In the genomic region with DNA sequence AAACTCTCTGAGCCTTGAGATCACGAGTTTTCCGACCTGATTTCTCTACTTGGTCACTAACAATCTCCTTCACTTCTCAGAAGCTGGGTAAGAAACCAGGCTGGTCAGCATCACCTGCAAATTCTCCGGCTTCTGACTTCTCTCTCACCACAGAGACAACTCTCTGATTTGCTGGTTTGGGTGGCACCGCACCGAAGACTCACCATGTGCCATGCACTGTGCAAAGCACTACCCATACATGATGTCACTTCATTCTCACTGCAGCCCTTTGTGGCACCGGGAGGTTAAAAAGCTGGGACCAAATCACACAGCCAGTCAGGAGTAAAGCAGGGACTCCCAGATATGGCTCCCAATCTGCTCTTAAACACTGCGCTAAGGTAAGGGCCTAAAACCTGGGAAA, we compare ENCODE assay signal across 1 cellular context.
TF ChIP-seq lines count a peak whose summit lies in the region.

No MANE protein-coding gene starts in this region.

TF ChIP-seq in HepG2, 621 proteins besides CTCF, POLR2A, EP300 and RAD21 (continued from another document):
- TF ChIP-seq, protein P1, sequence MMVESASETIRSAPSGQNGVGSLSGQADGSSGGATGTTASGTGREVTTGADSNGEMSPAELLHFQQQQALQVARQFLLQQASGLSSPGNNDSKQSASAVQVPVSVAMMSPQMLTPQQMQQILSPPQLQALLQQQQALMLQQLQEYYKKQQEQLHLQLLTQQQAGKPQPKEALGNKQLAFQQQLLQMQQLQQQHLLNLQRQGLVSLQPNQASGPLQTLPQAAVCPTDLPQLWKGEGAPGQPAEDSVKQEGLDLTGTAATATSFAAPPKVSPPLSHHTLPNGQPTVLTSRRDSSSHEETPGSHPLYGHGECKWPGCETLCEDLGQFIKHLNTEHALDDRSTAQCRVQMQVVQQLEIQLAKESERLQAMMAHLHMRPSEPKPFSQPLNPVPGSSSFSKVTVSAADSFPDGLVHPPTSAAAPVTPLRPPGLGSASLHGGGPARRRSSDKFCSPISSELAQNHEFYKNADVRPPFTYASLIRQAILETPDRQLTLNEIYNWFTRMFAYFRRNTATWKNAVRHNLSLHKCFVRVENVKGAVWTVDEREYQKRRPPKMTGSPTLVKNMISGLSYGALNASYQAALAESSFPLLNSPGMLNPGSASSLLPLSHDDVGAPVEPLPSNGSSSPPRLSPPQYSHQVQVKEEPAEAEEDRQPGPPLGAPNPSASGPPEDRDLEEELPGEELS (CRISPR knock-in tag; IDR thresholded peaks at IDR 0.05) = no peak
- TF ChIP-seq, protein P2, sequence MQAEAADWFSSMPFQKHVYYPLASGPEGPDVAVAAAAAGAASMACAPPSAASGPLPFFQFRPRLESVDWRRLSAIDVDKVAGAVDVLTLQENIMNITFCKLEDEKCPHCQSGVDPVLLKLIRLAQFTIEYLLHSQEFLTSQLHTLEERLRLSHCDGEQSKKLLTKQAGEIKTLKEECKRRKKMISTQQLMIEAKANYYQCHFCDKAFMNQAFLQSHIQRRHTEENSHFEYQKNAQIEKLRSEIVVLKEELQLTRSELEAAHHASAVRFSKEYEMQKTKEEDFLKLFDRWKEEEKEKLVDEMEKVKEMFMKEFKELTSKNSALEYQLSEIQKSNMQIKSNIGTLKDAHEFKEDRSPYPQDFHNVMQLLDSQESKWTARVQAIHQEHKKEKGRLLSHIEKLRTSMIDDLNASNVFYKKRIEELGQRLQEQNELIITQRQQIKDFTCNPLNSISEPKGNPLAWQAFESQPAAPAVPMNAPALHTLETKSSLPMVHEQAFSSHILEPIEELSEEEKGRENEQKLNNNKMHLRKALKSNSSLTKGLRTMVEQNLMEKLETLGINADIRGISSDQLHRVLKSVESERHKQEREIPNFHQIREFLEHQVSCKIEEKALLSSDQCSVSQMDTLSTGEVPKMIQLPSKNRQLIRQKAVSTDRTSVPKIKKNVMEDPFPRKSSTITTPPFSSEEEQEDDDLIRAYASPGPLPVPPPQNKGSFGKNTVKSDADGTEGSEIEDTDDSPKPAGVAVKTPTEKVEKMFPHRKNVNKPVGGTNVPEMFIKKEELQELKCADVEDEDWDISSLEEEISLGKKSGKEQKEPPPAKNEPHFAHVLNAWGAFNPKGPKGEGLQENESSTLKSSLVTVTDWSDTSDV (CRISPR knock-in tag; IDR thresholded peaks at IDR 0.05) = no peak
- TF ChIP-seq ZNF205 (CRISPR knock-in tag; IDR thresholded peaks at IDR 0.05) = no peak
- no peak for TF ChIP-seq KDM1A (CRISPR knock-in tag; IDR thresholded peaks at IDR 0.05)
- no peak for TF ChIP-seq GMEB1 (CRISPR knock-in tag; IDR thresholded peaks at IDR 0.05; ENCODE audit: borderline replicate concordance)
- no peak for TF ChIP-seq SMARCE1 (IDR thresholded peaks at IDR 0.05; ENCODE audit: borderline replicate concordance)
- no peak for TF ChIP-seq ZNF10 (CRISPR knock-in tag; IDR thresholded peaks at IDR 0.05; ENCODE audit: borderline replicate concordance, low read depth)
TF ChIP-seq in HepG2: peak in this region for 9.
